In the genomic region with DNA sequence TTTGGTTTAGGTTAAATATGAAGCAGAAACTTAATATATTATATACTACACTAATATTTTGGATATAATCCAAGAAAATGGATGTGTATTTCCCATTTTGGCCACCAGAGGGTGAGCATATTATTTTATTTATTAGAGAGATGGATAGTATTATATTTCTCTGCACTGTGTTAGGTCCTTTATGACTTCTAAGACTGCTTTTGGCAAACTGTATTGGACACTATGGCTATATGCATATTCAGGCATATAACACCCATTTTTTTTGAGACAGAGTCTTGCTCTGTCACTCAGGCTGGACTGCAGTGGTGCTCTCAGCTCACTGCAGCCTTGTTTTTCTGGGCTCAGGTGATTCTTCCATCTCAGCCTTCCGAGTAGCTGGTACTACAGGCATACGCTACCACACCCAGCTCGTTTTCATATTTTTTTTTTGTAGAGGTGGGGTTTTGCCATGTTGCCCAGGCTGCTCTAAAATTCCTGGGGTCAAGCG, we compare ENCODE assay signal across 9 cellular contexts. TPM values are rescaled to one million over a fixed set of nuclear protein-coding genes. Genes with fewer than 3 reads are reported as not detected.
A peak's percentile ranks its signal among the peaks of the same experiment; 100 is the strongest.
DNase-seq lines count a peak whose midpoint lies in the region; ATAC-seq and TF ChIP-seq lines count a peak whose summit lies in the region.
"Had no signal": no experiment of that assay in that cellular context is flagged by ENCODE, and none has a peak within 500 bp of the region (broad histone marks: within the 10 kb centered on the region; RNA-seq: fewer than 3 reads in every experiment).

No MANE protein-coding gene starts in this region.

- POLR2A ChIA-PET in OCI-LY7 (lab: Charles Lee): no interaction called here

- H3K27me3 ChIP-seq in esophagus muscularis mucosa: no peaks in the 10 kb centered on the region

- H3K4me3 Mint-ChIP-seq in progenitor cell of endocrine pancreas (ENCODE audit: low read depth): no peak overlapping the region

- no peaks in the 10 kb centered on the region for H4K20me1 ChIP-seq in OCI-LY7 (ENCODE audit: insufficient read depth, low read length)

- H3K4me3 ChIP-seq in AG09309 (ENCODE audit: control insufficient read depth, low read depth, low read length) (no peak overlapping the region), OCI-LY7 (ENCODE audit: low read depth, low read length, poor library complexity, severe bottlenecking) (no peak overlapping the region), esophagus muscularis mucosa (no peak overlapping the region)

- H3K27me3 Mint-ChIP-seq in progenitor cell of endocrine pancreas: no peaks in the 10 kb centered on the region

- BruUV-seq in OCI-LY7 (replicated peaks; lab: Mats Ljungman, UMichigan): no TSS peak

- H3K79me2 ChIP-seq in OCI-LY7 (ENCODE audit: insufficient read depth, low read depth, low read length): no peaks in the 10 kb centered on the region

- peaks cover 7% of the 10 kb centered on the region for H3K9me3 Mint-ChIP-seq in progenitor cell of endocrine pancreas (ENCODE audit: low read depth)

- no peak overlapping the region for H3K27ac Mint-ChIP-seq in progenitor cell of endocrine pancreas

- ATAC-seq in GM18868 (IDR thresholded peaks at IDR 0.05; ENCODE audit: unreplicated experiment): peak; percentile 65
- no peak for ATAC-seq in HG03571 (IDR thresholded peaks at IDR 0.05; ENCODE audit: unreplicated experiment)
- no peak for ATAC-seq in HG03457 (IDR thresholded peaks at IDR 0.05; ENCODE audit: unreplicated experiment)

- peaks cover 8% of the 10 kb centered on the region for H3K36me3 Mint-ChIP-seq in progenitor cell of endocrine pancreas (ENCODE audit: insufficient read depth)

- no peak overlapping the region for H2AFZ ChIP-seq in OCI-LY7 (ENCODE audit: low read length)

- H3K27ac ChIP-seq in OCI-LY7 (ENCODE audit: low read depth, low read length, poor library complexity, severe bottlenecking) (no peak overlapping the region), esophagus muscularis mucosa (replicated peaks in 1 of 4) (no peak overlapping the region)
- H3K27ac ChIP-seq: epithelial cell of prostate had no signal

- CTCF ChIA-PET in OCI-LY7 (lab: Charles Lee; ENCODE audit: unreplicated experiment): no interaction called here

- WGBS in esophagus muscularis mucosa: 68% methylated on average over 4 of the region's 4 CpGs

- H3K9me2 ChIP-seq in OCI-LY7 (ENCODE audit: insufficient read depth, low read length): no peaks in the 10 kb centered on the region

- H3K4me1 ChIP-seq in OCI-LY7 (ENCODE audit: insufficient read depth, low read length, poor library complexity, severe bottlenecking): no peaks in the 10 kb centered on the region
- no peaks in the 10 kb centered on the region for H3K4me1 ChIP-seq in esophagus muscularis mucosa

- TF ChIP-seq EP300 in esophagus muscularis mucosa (IDR thresholded peaks at IDR 0.05): no peak

- intact Hi-C loops in OCI-LY7 (cut with micrococcal nuclease; ENCODE audit: unreplicated experiment) (loop anchor here (5.0 kb wide), 1 partner anchor 672 kb away; no protein-coding TSS in a partner anchor), esophagus muscularis mucosa (cut with DNase I) (loop anchor here (5.0 kb wide), 1 partner anchor 672 kb away; no protein-coding TSS in a partner anchor)

- no peak for DNase-seq in AG09309 (ENCODE audit: low read depth)
- DNase-seq in OCI-LY7 (ENCODE audit: low spot score): peak; percentile 41
- no peak for DNase-seq in esophagus muscularis mucosa (ENCODE audit: extremely low spot score)
- DNase-seq in progenitor cell of endocrine pancreas (ENCODE audit: low spot score, unreplicated experiment): no peak
- DNase-seq in activated gamma-delta T cell treated with Interleukin-2 at 50 U/mL for 16 hours: no peak

- TF ChIP-seq CTCF in AG09309 (IDR thresholded peaks at IDR 0.05; ENCODE audit: control insufficient read depth, insufficient read depth, low read depth, low read length, missing control alignments) (peak; percentile 40), OCI-LY7 (conservative IDR thresholded peaks at IDR 0.05; ENCODE audit: low read length) (peak; percentile 83), esophagus muscularis mucosa (IDR thresholded peaks at IDR 0.05) (peak; percentile 64 to 92 (median 76)), progenitor cell of endocrine pancreas (IDR thresholded peaks at IDR 0.05; ENCODE audit: unreplicated experiment) (peak; percentile 82)

- no peaks in the 10 kb centered on the region for H3K36me3 ChIP-seq in OCI-LY7 (ENCODE audit: insufficient read depth, low read length)
- H3K36me3 ChIP-seq in esophagus muscularis mucosa: no peaks in the 10 kb centered on the region

- TF ChIP-seq POLR2A in esophagus muscularis mucosa (IDR thresholded peaks at IDR 0.05; ENCODE audit: low read depth): no peak

- no peaks in the 10 kb centered on the region for H3K9me3 ChIP-seq in OCI-LY7 (ENCODE audit: low read length)
- peaks cover 0 to 1% (median 0%) of the 10 kb centered on the region in 4 donors for H3K9me3 ChIP-seq in esophagus muscularis mucosa

- no peaks in the 10 kb centered on the region for H3K4me1 Mint-ChIP-seq in progenitor cell of endocrine pancreas (ENCODE audit: low read depth)

- H3K4me2 ChIP-seq in OCI-LY7 (ENCODE audit: low read length): no peak overlapping the region

RNA-seq across cellular contexts. Expression of a gene that starts 17.8 kb away (rescaled TPM):
- 39.2 and 43.2 TPM in 2 replicates for total RNA-seq in OCI-LY7 (2014; rRNA removed; shearing (Covaris generic))
- total RNA-seq in OCI-LY7 (2022) (45.4 and 56.9 TPM in 2 replicates), esophagus muscularis mucosa (10 to 100 TPM; 49.4 to 73.9 (median 61.5) TPM), progenitor cell of endocrine pancreas (31.1 and 34.5 TPM in 2 replicates)

RNA-seq across cellular contexts. Expression of a gene that starts 52.1 kb away (rescaled TPM):
- total RNA-seq in OCI-LY7 (2014; rRNA removed; shearing (Covaris generic)): 7.1 and 10.5 TPM in 2 replicates
- total RNA-seq in OCI-LY7 (2022) (10.4 and 11.8 TPM in 2 replicates), esophagus muscularis mucosa (10 to 100 TPM in 1 of 4 donors, 1 to 10 TPM in 3; 5.1 to 17.9 (median 6.9) TPM), progenitor cell of endocrine pancreas (13.5 and 14.6 TPM in 2 replicates)

RNA-seq across cellular contexts. Expression of a gene that starts 52.4 kb away (rescaled TPM):
- total RNA-seq in OCI-LY7 (2014; rRNA removed; shearing (Covaris generic)): 91.5 and 97.5 TPM in 2 replicates
- total RNA-seq in OCI-LY7 (2022) (97.0 and 113 TPM in 2 replicates), esophagus muscularis mucosa (10 to 100 TPM in 2 of 4 donors, 1 to 10 TPM in 2; 6.8 to 38.2 (median 11.1) TPM), progenitor cell of endocrine pancreas (40.3 and 40.4 TPM in 2 replicates)
